In genomic region chr16:74564451-74564984, GRCh38 we compare ENCODE assay signal across 24 cellular contexts. TPM values are rescaled to one million over a fixed set of nuclear protein-coding genes. Genes with fewer than 3 reads are reported as not detected.
DNase-seq lines count a peak whose midpoint lies in the region; ATAC-seq and TF ChIP-seq lines count a peak whose summit lies in the region.
"Had no signal": no experiment of that assay in that cellular context is flagged by ENCODE, and none has a peak within 500 bp of the region (broad histone marks: within the 10 kb centered on the region; RNA-seq: fewer than 3 reads in every experiment).

No MANE protein-coding gene starts in this region.

- H3K23ac ChIP-seq in H9 (ENCODE audit: insufficient read length, low read depth, low read length), result no peak overlapping the region

- H3K79me2 ChIP-seq in H9 (ENCODE audit: insufficient read depth, low read length) (peaks cover 20% of the 10 kb centered on the region; the same call in 1 of the 2 replicates), GM23338 (replicated peaks; ENCODE audit: insufficient read depth) (peaks cover 99% of the 10 kb centered on the region)

- H4K5ac ChIP-seq in H9 (ENCODE audit: insufficient read length, low read depth, low read length), result no peak overlapping the region

- no peak overlapping the region for H2BK20ac ChIP-seq in H9 (ENCODE audit: low read depth, low read length, poor library complexity, severe bottlenecking)

- peaks cover 1% of the 10 kb centered on the region; the same call in 1 of the 2 replicates for H3K4me1 ChIP-seq in H9 (ENCODE audit: insufficient read depth, low read length)
- H3K4me1 ChIP-seq in neutrophil (ENCODE audit: control insufficient read depth in 1 of 2, insufficient read depth in 1 of 2, low read depth in 1 of 2, low read length in 1 of 2), result peaks cover 15 to 34% of the 10 kb centered on the region in 2 experiments
- H3K4me1 ChIP-seq in GM23338 (ENCODE audit: insufficient read depth), result peaks cover 6% of the 10 kb centered on the region; the same call in 1 of the 2 replicates

- H3K4me2 ChIP-seq in H9 (ENCODE audit: insufficient read depth, insufficient read length, low read length) (no peak overlapping the region), GM23338 (no peak overlapping the region)
- H3K4me2 ChIP-seq: BLaER1 had no signal

- no peak overlapping the region for H3K4ac ChIP-seq in H9 (ENCODE audit: low read depth, low read length)

- H3K36me3 ChIP-seq in neutrophil, result no peaks in the 10 kb centered on the region
- H3K36me3 ChIP-seq in GM23338 (ENCODE audit: insufficient read depth), result no peaks in the 10 kb centered on the region
- H3K36me3 ChIP-seq: MG63, thyroid gland had no signal

- H3K79me1 ChIP-seq in H9 (ENCODE audit: insufficient read depth, low read depth, low read length, poor library complexity, severe bottlenecking), result peaks cover 10% of the 10 kb centered on the region

- H3T11ph ChIP-seq in H9 (ENCODE audit: low read length), result no peak overlapping the region

- no peaks in the 10 kb centered on the region for H3K9me2 ChIP-seq in GM23338 (ENCODE audit: insufficient read depth)

- H3F3A ChIP-seq in GM23338 (replicated peaks; ENCODE audit: low read depth), result no peaks in the 10 kb centered on the region

- H3K27ac Mint-ChIP-seq in activated naive CD4-positive, alpha-beta T cell treated with anti-CD3 and anti-CD28 coated beads, Interleukin-2, amount 50 U/mL, for 24 hours, result peak overlapping the region; percentile 26
- no peak overlapping the region for H3K27ac Mint-ChIP-seq in activated naive CD4-positive, alpha-beta T cell treated with anti-CD3 and anti-CD28 coated beads for 36 hours
- H3K27ac Mint-ChIP-seq in H9, result peak overlapping the region in 2 of 3 experiments; percentile 27 to 32; a peak in 1 of 7 replicates
- peak overlapping the region; percentile 59 for H3K27ac Mint-ChIP-seq in activated naive CD8-positive, alpha-beta T cell treated with anti-CD3 and anti-CD28 coated beads for 36 hours
- H3K27ac Mint-ChIP-seq in GM23338, result no peak overlapping the region
- H3K27ac Mint-ChIP-seq: activated T-helper 1 cell treated with anti-CD3 and anti-CD28 coated beads, Interleukin-12 subunit alpha, Interleukin-12 subunit beta, Interleukin-2, Interleukin-4 antibody, amounts not matched to agents 30 ng/mL and 10 ng/mL and 1 ng/mL, durations not matched to agents 14 hours and 24 hours and 36 hours; stimulated activated naive CD8-positive, alpha-beta T cell treated with anti-CD3 and anti-CD28 coated beads, Interleukin-15, amount 100 ng/mL, for 72 hours had no signal

- no peak overlapping the region for H2BK12ac ChIP-seq in H9 (ENCODE audit: insufficient read length, low read depth, low read length)

- TF ChIP-seq CTCF in H9 (conservative IDR thresholded peaks at IDR 0.05) (no peak), neutrophil (IDR thresholded peaks at IDR 0.05) (no peak), GM23338 (conservative IDR thresholded peaks at IDR 0.05; ENCODE audit: low read depth in 2 of 2) (no peak)

- H2BK15ac ChIP-seq in H9 (ENCODE audit: low read depth, low read length), result no peak overlapping the region

- WGBS in H9 (ENCODE audit: extremely low coverage, insufficient read length, low lambda C conversion rate), result no CpG with 5 or more reads among the region's 1 CpG

- H3K56ac ChIP-seq in H9 (ENCODE audit: insufficient read length, low read depth, low read length), result no peak overlapping the region

- no peaks in the 10 kb centered on the region for H3K27me3 ChIP-seq in H9 (ENCODE audit: insufficient read depth, low read length)
- no peaks in the 10 kb centered on the region for H3K27me3 ChIP-seq in neutrophil
- no peaks in the 10 kb centered on the region for H3K27me3 ChIP-seq in GM23338 (ENCODE audit: insufficient read depth)
- H3K27me3 ChIP-seq: BLaER1, foreskin keratinocyte, MG63, thyroid gland had no signal

- no peak overlapping the region for H3K9ac ChIP-seq in H9 (ENCODE audit: extremely low read depth, insufficient read length, low read length)
- H3K9ac ChIP-seq: BLaER1, parathyroid adenoma had no signal

- peaks cover 93% of the 10 kb centered on the region for H3K4me1 Mint-ChIP-seq in activated naive CD4-positive, alpha-beta T cell treated with anti-CD3 and anti-CD28 coated beads, Interleukin-2, amount 50 U/mL, for 24 hours
- peaks cover 82% of the 10 kb centered on the region for H3K4me1 Mint-ChIP-seq in activated naive CD4-positive, alpha-beta T cell treated with anti-CD3 and anti-CD28 coated beads for 36 hours (ENCODE audit: low read depth)
- H3K4me1 Mint-ChIP-seq in H9, result peaks cover 18 to 19% of the 10 kb centered on the region in 2 experiments
- H3K4me1 Mint-ChIP-seq in activated naive CD8-positive, alpha-beta T cell treated with anti-CD3 and anti-CD28 coated beads for 36 hours, result peaks cover 74% of the 10 kb centered on the region
- peaks cover 28% of the 10 kb centered on the region for H3K4me1 Mint-ChIP-seq in GM23338

- H4K20me1 ChIP-seq in H9 (ENCODE audit: control insufficient read depth, insufficient read depth, insufficient read length) (no peaks in the 10 kb centered on the region), GM23338 (replicated peaks; ENCODE audit: insufficient read depth) (peaks cover 65% of the 10 kb centered on the region)

- ATAC-seq in GM23338 (no peak), GM18498 (IDR thresholded peaks at IDR 0.05; ENCODE audit: unreplicated experiment) (no peak)

- H3K4me3 ChIP-seq in neutrophil (ENCODE audit: low read depth in 1 of 2, low read length in 1 of 2) (peak overlapping the region in 1 of 2 experiments; percentile 16), GM23338 (no peak overlapping the region)
- H3K4me3 ChIP-seq: BLaER1, MG63, thyroid gland had no signal

- intact Hi-C loops in activated naive CD4-positive, alpha-beta T cell treated with anti-CD3 and anti-CD28 coated beads for 36 hours (cut with micrococcal nuclease), result no loop called here

- H2BK5ac ChIP-seq in H9 (ENCODE audit: insufficient read length, low read length), result no peak overlapping the region

- no peaks in the 10 kb centered on the region for H3K9me3 Mint-ChIP-seq in activated naive CD4-positive, alpha-beta T cell treated with anti-CD3 and anti-CD28 coated beads, Interleukin-2, amount 50 U/mL, for 24 hours
- no peaks in the 10 kb centered on the region for H3K9me3 Mint-ChIP-seq in activated naive CD4-positive, alpha-beta T cell treated with anti-CD3 and anti-CD28 coated beads for 36 hours
- no peaks in the 10 kb centered on the region for H3K9me3 Mint-ChIP-seq in H9
- H3K9me3 Mint-ChIP-seq in activated naive CD8-positive, alpha-beta T cell treated with anti-CD3 and anti-CD28 coated beads for 36 hours, result no peaks in the 10 kb centered on the region
- H3K9me3 Mint-ChIP-seq in GM23338, result no peaks in the 10 kb centered on the region
- H3K9me3 Mint-ChIP-seq: activated T-helper 1 cell treated with anti-CD3 and anti-CD28 coated beads, Interleukin-12 subunit alpha, Interleukin-12 subunit beta, Interleukin-2, Interleukin-4 antibody, amounts not matched to agents 30 ng/mL and 10 ng/mL and 1 ng/mL, durations not matched to agents 14 hours and 24 hours and 36 hours; nephron progenitor cell; stimulated activated naive CD8-positive, alpha-beta T cell treated with anti-CD3 and anti-CD28 coated beads, Interleukin-15, amount 100 ng/mL, for 72 hours had no signal

- no peaks in the 10 kb centered on the region for H3K9me3 ChIP-seq in H9 (ENCODE audit: control insufficient read depth, low read depth, low read length)
- H3K9me3 ChIP-seq in neutrophil, result no peaks in the 10 kb centered on the region
- H3K9me3 ChIP-seq: MG63, thyroid gland had no signal

- H2AFZ ChIP-seq in H9 (ENCODE audit: low read length), result no peak overlapping the region
- H2AFZ ChIP-seq in GM23338, result no peak overlapping the region
- H2AFZ ChIP-seq: parathyroid adenoma had no signal

- H2AK5ac ChIP-seq in H9 (ENCODE audit: insufficient read length, low read length), result no peak overlapping the region

- H3K4me3 Mint-ChIP-seq in activated naive CD4-positive, alpha-beta T cell treated with anti-CD3 and anti-CD28 coated beads, Interleukin-2, amount 50 U/mL, for 24 hours, result no peak overlapping the region
- no peak overlapping the region for H3K4me3 Mint-ChIP-seq in activated naive CD4-positive, alpha-beta T cell treated with anti-CD3 and anti-CD28 coated beads for 36 hours
- H3K4me3 Mint-ChIP-seq in H9 (no peak overlapping the region), GM23338 (no peak overlapping the region)
- no peak overlapping the region for H3K4me3 Mint-ChIP-seq in activated naive CD8-positive, alpha-beta T cell treated with anti-CD3 and anti-CD28 coated beads for 36 hours
- H3K4me3 Mint-ChIP-seq: activated T-helper 1 cell treated with anti-CD3 and anti-CD28 coated beads, Interleukin-12 subunit alpha, Interleukin-12 subunit beta, Interleukin-2, Interleukin-4 antibody, amounts not matched to agents 30 ng/mL and 10 ng/mL and 1 ng/mL, durations not matched to agents 14 hours and 24 hours and 36 hours; nephron progenitor cell; stimulated activated naive CD8-positive, alpha-beta T cell treated with anti-CD3 and anti-CD28 coated beads, Interleukin-15, amount 100 ng/mL, for 72 hours had no signal

- H4K8ac ChIP-seq in H9 (replicated peaks; ENCODE audit: insufficient read length, low read depth, low read length), result no peak overlapping the region

- no peak overlapping the region for H4K91ac ChIP-seq in H9 (ENCODE audit: insufficient read length, low read depth, low read length)

- H2BK120ac ChIP-seq in H9 (ENCODE audit: low read depth, low read length, poor library complexity, severe bottlenecking), result no peak overlapping the region

- H3K14ac ChIP-seq in H9 (ENCODE audit: insufficient read depth, low read length), result no peak overlapping the region

- DNase-seq in activated naive CD4-positive, alpha-beta T cell treated with anti-CD3 and anti-CD28 coated beads for 36 hours, result no peak
- DNase-seq in H9 (no peak), GM23338 (ENCODE audit: low spot score) (no peak), cerebellar cortex (ENCODE audit: low spot score) (no peak)
- DNase-seq in activated naive CD8-positive, alpha-beta T cell treated with anti-CD3 and anti-CD28 coated beads for 36 hours, result no peak
- DNase-seq: effector CD8-positive, alpha-beta T cell; foreskin keratinocyte; hypothalamus; MG63; midbrain; NCI-H1417 treated with DMSO at 0.1 percent for 48 hours; NCI-H2107; NCI-H510A treated with DMSO at 0.1 percent for 48 hours; nephron progenitor cell; right cardiac atrium; SHP77 treated with DMSO at 0.1 percent for 48 hours; thyroid gland had no signal

- no peaks in the 10 kb centered on the region for H3K23me2 ChIP-seq in H9 (ENCODE audit: insufficient read length, low read depth, low read length, poor library complexity, severe bottlenecking)

- H3K18ac ChIP-seq in H9 (ENCODE audit: insufficient read length, low read depth, low read length), result no peak overlapping the region

- H3K27me3 Mint-ChIP-seq in activated naive CD4-positive, alpha-beta T cell treated with anti-CD3 and anti-CD28 coated beads, Interleukin-2, amount 50 U/mL, for 24 hours, result no peaks in the 10 kb centered on the region
- H3K27me3 Mint-ChIP-seq in activated naive CD4-positive, alpha-beta T cell treated with anti-CD3 and anti-CD28 coated beads for 36 hours (ENCODE audit: low read depth), result no peaks in the 10 kb centered on the region
- H3K27me3 Mint-ChIP-seq in H9 (ENCODE audit: low read depth) (no peaks in the 10 kb centered on the region), GM23338 (ENCODE audit: insufficient read depth, low read depth, poor library complexity) (peaks cover 5% of the 10 kb centered on the region)
- no peaks in the 10 kb centered on the region for H3K27me3 Mint-ChIP-seq in activated naive CD8-positive, alpha-beta T cell treated with anti-CD3 and anti-CD28 coated beads for 36 hours
- H3K27me3 Mint-ChIP-seq: stimulated activated naive CD8-positive, alpha-beta T cell treated with anti-CD3 and anti-CD28 coated beads, Interleukin-15, amount 100 ng/mL, for 72 hours had no signal

- CTCF ChIA-PET in activated naive CD4-positive, alpha-beta T cell treated with anti-CD3 and anti-CD28 coated beads for 36 hours (lab: Charles Lee), result no interaction called here

- H3K27ac ChIP-seq in H9 (ENCODE audit: insufficient read length, low read depth, low read length) (no peak overlapping the region), neutrophil (peak overlapping the region; percentile 79), GM23338 (ENCODE audit: low read depth) (no peak overlapping the region)
- H3K27ac ChIP-seq: foreskin keratinocyte, parathyroid adenoma, thyroid gland had no signal

- H3K36me3 Mint-ChIP-seq in activated naive CD4-positive, alpha-beta T cell treated with anti-CD3 and anti-CD28 coated beads, Interleukin-2, amount 50 U/mL, for 24 hours, result peaks cover 2% of the 10 kb centered on the region
- H3K36me3 Mint-ChIP-seq in activated naive CD4-positive, alpha-beta T cell treated with anti-CD3 and anti-CD28 coated beads for 36 hours (ENCODE audit: low read depth), result peaks cover 3% of the 10 kb centered on the region
- H3K36me3 Mint-ChIP-seq in H9 (ENCODE audit: insufficient read depth in 1 of 3, low read depth in 3 of 3), result peaks cover 0 to 2% (median 0%) of the 10 kb centered on the region in 3 experiments; a peak in 1 of 7 replicates
- H3K36me3 Mint-ChIP-seq in activated naive CD8-positive, alpha-beta T cell treated with anti-CD3 and anti-CD28 coated beads for 36 hours, result peaks cover 18% of the 10 kb centered on the region
- H3K36me3 Mint-ChIP-seq in GM23338 (ENCODE audit: low read depth), result no peaks in the 10 kb centered on the region

RNA-seq across cellular contexts. Expression of gene GLG1, which starts 42.4 kb away (rescaled TPM):
- 10 to 100 TPM; 60.8 to 62.0 TPM for total RNA-seq in activated naive CD4-positive, alpha-beta T cell treated with anti-CD3 and anti-CD28 coated beads for 36 hours
- 133 and 135 TPM in 2 replicates for total RNA-seq in H9 (2021)
- total RNA-seq in activated naive CD8-positive, alpha-beta T cell treated with anti-CD3 and anti-CD28 coated beads for 36 hours, result 10 to 100 TPM; 58.7 to 60.8 TPM
- total RNA-seq in GM23338 (2014; rRNA removed; shearing (Covaris generic)), result 211 and 226 TPM in 2 replicates
- polyA plus RNA-seq in GM23338 (2016; fragmentation: Nextera tagmentation; extraction: Ambion mirVana), result 58.8 and 61.2 TPM in 2 replicates

Comparison
In these comparisons a context has a peak if more than half of its experiments do, and no peak if none do; other contexts are left out.
1. H3K27ac Mint-ChIP-seq: peak in activated naive CD4-positive, alpha-beta T cell treated with anti-CD3 and anti-CD28 coated beads, Interleukin-2, amount 50 U/mL, for 24 hours (single experiment), H9 (2 of 3) and activated naive CD8-positive, alpha-beta T cell treated with anti-CD3 and anti-CD28 coated beads for 36 hours (single experiment); none in activated naive CD4-positive, alpha-beta T cell treated with anti-CD3 and anti-CD28 coated beads for 36 hours (single experiment) and GM23338 (single experiment).